20 cellular contexts compared by ENCODE assay signal in genomic region chr7:121537031-121537430, GRCh38.
"Had no signal": no experiment of that assay in that cellular context is flagged by ENCODE, and none has a peak within 500 bp of the region (broad histone marks: within the 10 kb centered on the region; RNA-seq: fewer than 3 reads in every experiment).

No MANE protein-coding gene starts in this region.

- H2AFZ ChIP-seq: hepatocyte, parathyroid adenoma had no signal

- H3K4me2 ChIP-seq: hepatocyte had no signal

- H3K4me3 ChIP-seq: hepatocyte, left ventricle myocardium inferior, tibial artery had no signal

- H3K9me3 ChIP-seq: left ventricle myocardium inferior, neutrophil, tibial artery had no signal

- DNase-seq: activated CD4-positive, alpha-beta memory T cell treated with anti-CD3 and anti-CD28 coated beads, Interleukin-2, amount 10 ng/mL, durations not matched to agents 7 days and 5 days; activated CD4-positive, alpha-beta T cell treated with anti-CD3 and anti-CD28 coated beads for 48 hours; activated effector memory CD4-positive, alpha-beta T cell treated with Interleukin-2 at 50 U/mL for 16 hours; activated naive CD4-positive, alpha-beta T cell treated with anti-CD3 and anti-CD28 coated beads, Interleukin-2, amount 10 ng/mL, durations not matched to agents 7 days and 5 days; activated T-cell treated with anti-CD3 and anti-CD28 coated beads, Interleukin-2, amount 50 U/mL, for 72 hours; cerebellar nuclear complex; cortex of kidney; endodermal cell; foreskin keratinocyte; immature natural killer cell; left ventricle myocardium inferior; midbrain; right cardiac atrium; stimulated activated CD4-positive, alpha-beta T cell treated with anti-CD3 and anti-CD28 coated beads, Interleukin-1b, Interleukin-23, amount 100 ng/mL, for 48 hours; stimulated activated naive CD8-positive, alpha-beta T cell treated with anti-CD3 and anti-CD28 coated beads, Interleukin-15, amount 100 ng/mL, for 72 hours; tibial artery had no signal

- H3K27me3 ChIP-seq: foreskin keratinocyte, hepatocyte, neutrophil, tibial artery had no signal

- H3K4me1 ChIP-seq: foreskin keratinocyte, left ventricle myocardium inferior, parathyroid adenoma, tibial artery had no signal

- ATAC-seq: activated T-cell treated with anti-CD3 and anti-CD28 coated beads, Interleukin-2, amount 50 U/mL, for 72 hours; foreskin keratinocyte; right cardiac atrium; stimulated activated effector memory CD8-positive, alpha-beta T cell treated with anti-CD3 and anti-CD28 coated beads, Interleukin-12 subunit alpha, Interleukin-12 subunit beta, amount 100 ng/mL, for 72 hours; stimulated activated naive CD8-positive, alpha-beta T cell treated with anti-CD3 and anti-CD28 coated beads, Interleukin-15, amount 100 ng/mL, for 72 hours had no signal

- H3K79me2 ChIP-seq: hepatocyte, parathyroid adenoma had no signal

- H3K36me3 ChIP-seq: left ventricle myocardium inferior, neutrophil, tibial artery had no signal

- H3K9ac ChIP-seq: parathyroid adenoma had no signal

- H3K27ac ChIP-seq: foreskin keratinocyte, hepatocyte, left ventricle myocardium inferior, neutrophil, parathyroid adenoma, tibial artery had no signal
